ENCODE assay signal across 8 cellular contexts in genomic region chr5:80408475-80408875, GRCh38. TPM values are rescaled to one million over a fixed set of nuclear protein-coding genes. Genes with fewer than 3 reads are reported as not detected.
DNase-seq lines count a peak whose midpoint lies in the region; ATAC-seq and TF ChIP-seq lines count a peak whose summit lies in the region.

No MANE protein-coding gene starts in this region.

- peak overlapping the region; percentile 91 for H3K4me3 Mint-ChIP-seq in endodermal cell
- H3K4me3 Mint-ChIP-seq in stimulated activated naive CD8-positive, alpha-beta T cell treated with anti-CD3 and anti-CD28 coated beads, Interleukin-15, Interleukin-2, amounts not matched to agents 100 ng/mL and 50 ng/mL, for 24 hours, result peak overlapping the region; percentile 93

- DNase-seq in NCI-H446 (lab: John Stamatoyannopoulos, UW), result peak; percentile 45 to 50
- DNase-seq in NCI-H446 treated with DMSO at 0.1 percent for 48 hours (lab: John Stamatoyannopoulos, UW), result no peak
- peak; percentile 78 to 85 for DNase-seq in HAP-1 (ENCODE audit: low spot score in 2 of 2)
- peak; percentile 68 for DNase-seq in NCI-H1092 treated with DMSO at 0.1 percent for 48 hours (lab: John Stamatoyannopoulos, UW)
- peak; percentile 89 for DNase-seq in endodermal cell
- peak in 1 of 3 donors; percentile 80 for DNase-seq in mucosa of descending colon

- intact Hi-C loops in mucosa of descending colon (cut with DNase I, micrococcal nuclease), result no loop called here

- peaks cover 13% of the 10 kb centered on the region for H3K36me3 Mint-ChIP-seq in endodermal cell (ENCODE audit: low read depth)
- no peaks in the 10 kb centered on the region for H3K36me3 Mint-ChIP-seq in stimulated activated naive CD8-positive, alpha-beta T cell treated with anti-CD3 and anti-CD28 coated beads, Interleukin-15, Interleukin-2, amounts not matched to agents 100 ng/mL and 50 ng/mL, for 24 hours (ENCODE audit: low read depth)

- peaks cover 6% of the 10 kb centered on the region for H3K4me1 ChIP-seq in HAP-1
- H3K4me1 ChIP-seq in endodermal cell (ENCODE audit: control insufficient read depth, insufficient read depth, low read length), result no peaks in the 10 kb centered on the region
- peaks cover 9% of the 10 kb centered on the region for H3K4me1 ChIP-seq in mucosa of descending colon (ENCODE audit: low read depth)

- TF ChIP-seq CTCF in VCaP (conservative IDR thresholded peaks at IDR 0.05) (no peak; the same call in 1 of the 2 replicates), endodermal cell (conservative IDR thresholded peaks at IDR 0.05) (no peak), mucosa of descending colon (IDR thresholded peaks at IDR 0.05) (no peak)

- WGBS in endodermal cell (ENCODE audit: insufficient coverage in 1 of 2, insufficient read length in 1 of 2), 2 experiments, result 0 to 2% methylated on average over 8 to 19 of the region's 19 CpGs

- H3K9me3 ChIP-seq in HAP-1, result no peaks in the 10 kb centered on the region
- no peaks in the 10 kb centered on the region for H3K9me3 ChIP-seq in endodermal cell (ENCODE audit: control insufficient read depth, low read length)
- no peaks in the 10 kb centered on the region for H3K9me3 ChIP-seq in mucosa of descending colon

- peak overlapping the region; percentile 83 for H3K27ac Mint-ChIP-seq in endodermal cell
- peak overlapping the region; percentile 76 for H3K27ac Mint-ChIP-seq in stimulated activated naive CD8-positive, alpha-beta T cell treated with anti-CD3 and anti-CD28 coated beads, Interleukin-15, Interleukin-2, amounts not matched to agents 100 ng/mL and 50 ng/mL, for 24 hours

- peak overlapping the region; percentile 93 for H3K4me3 ChIP-seq in HAP-1
- H3K4me3 ChIP-seq in endodermal cell (ENCODE audit: low read length), result peak overlapping the region; percentile 99
- peak overlapping the region; percentile 72 for H3K4me3 ChIP-seq in mucosa of descending colon

- H3K27ac ChIP-seq in VCaP, result peak overlapping the region; percentile 86
- H3K27ac ChIP-seq in endodermal cell (ENCODE audit: low read depth, low read length), result peak overlapping the region; percentile 80

- in situ Hi-C loops in HAP-1 (cut with MboI; ENCODE audit: low sequenced_read_pairs), result no loop called here

- no peaks in the 10 kb centered on the region for H3K9me3 Mint-ChIP-seq in endodermal cell
- H3K9me3 Mint-ChIP-seq in stimulated activated naive CD8-positive, alpha-beta T cell treated with anti-CD3 and anti-CD28 coated beads, Interleukin-15, Interleukin-2, amounts not matched to agents 100 ng/mL and 50 ng/mL, for 24 hours, result no peaks in the 10 kb centered on the region

- H3K27me3 Mint-ChIP-seq in endodermal cell (ENCODE audit: insufficient read depth), result no peaks in the 10 kb centered on the region
- no peaks in the 10 kb centered on the region for H3K27me3 Mint-ChIP-seq in stimulated activated naive CD8-positive, alpha-beta T cell treated with anti-CD3 and anti-CD28 coated beads, Interleukin-15, Interleukin-2, amounts not matched to agents 100 ng/mL and 50 ng/mL, for 24 hours

- H3K9ac ChIP-seq in endodermal cell (ENCODE audit: extremely low read depth, low read length, poor library complexity, severe bottlenecking), result peak overlapping the region; percentile 81

- ATAC-seq in mucosa of descending colon, result peak; percentile 61

- peaks cover 7% of the 10 kb centered on the region for H3K4me1 Mint-ChIP-seq in endodermal cell
- H3K4me1 Mint-ChIP-seq in stimulated activated naive CD8-positive, alpha-beta T cell treated with anti-CD3 and anti-CD28 coated beads, Interleukin-15, Interleukin-2, amounts not matched to agents 100 ng/mL and 50 ng/mL, for 24 hours (ENCODE audit: low read depth), result peaks cover 22% of the 10 kb centered on the region

- H3K27me3 ChIP-seq in HAP-1 (ENCODE audit: low read depth) (no peaks in the 10 kb centered on the region), endodermal cell (ENCODE audit: control insufficient read depth, insufficient read depth, low read length, poor library complexity, severe bottlenecking) (no peaks in the 10 kb centered on the region)

- H3K36me3 ChIP-seq in HAP-1 (replicated peaks), result no peaks in the 10 kb centered on the region
- H3K36me3 ChIP-seq in endodermal cell (ENCODE audit: control insufficient read depth, insufficient read depth, low read length), result peaks cover 12% of the 10 kb centered on the region
- no peaks in the 10 kb centered on the region for H3K36me3 ChIP-seq in mucosa of descending colon (ENCODE audit: low read depth)

RNA-seq across cellular contexts. Expression of gene ZFYVE16, which starts 0.6 kb away (rescaled TPM):
- total RNA-seq in endodermal cell (10 to 100 TPM; 58.3 to 85.0 TPM), mucosa of descending colon (10 to 100 TPM; 32.4 to 56.9 (median 52.2) TPM)
- 36.8 TPM for polyA plus RNA-seq in endodermal cell (2013, experiment 1 of 2)
- 38.9 TPM for polyA plus RNA-seq in endodermal cell (2013, experiment 2 of 2)
